24 cellular contexts compared by ENCODE assay signal in the genomic region with DNA sequence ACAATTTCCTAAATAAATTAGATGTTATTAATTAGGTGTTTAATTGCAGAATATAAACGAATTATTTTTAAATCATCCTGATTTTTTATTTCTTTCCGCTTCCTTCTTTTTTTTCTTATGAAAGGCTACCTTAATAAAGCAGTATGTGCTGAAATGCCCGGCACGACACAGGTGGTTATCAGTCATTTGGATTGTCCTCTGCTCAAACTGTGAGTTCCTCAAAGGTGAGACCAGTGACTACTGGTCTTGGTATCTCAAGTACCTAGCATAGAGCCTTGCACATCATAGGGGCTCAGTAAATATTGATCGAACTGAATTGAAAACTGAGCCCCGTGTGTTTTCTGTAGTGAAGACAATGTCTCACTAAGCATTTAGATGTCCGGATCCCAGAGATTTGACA.
"Had no signal": no experiment of that assay in that cellular context is flagged by ENCODE, and none has a peak within 500 bp of the region (broad histone marks: within the 10 kb centered on the region; RNA-seq: fewer than 3 reads in every experiment).

No MANE protein-coding gene starts in this region.

- H3K27me3 Mint-ChIP-seq: activated CD8-positive, alpha-beta T cell treated with anti-CD3 and anti-CD28 coated beads for 36 hours; activated naive CD8-positive, alpha-beta T cell treated with anti-CD3 and anti-CD28 coated beads for 36 hours; activated T-helper 17 cell treated with anti-CD3 and anti-CD28 coated beads, Interleukin-2, amount 50 U/mL, for 72 hours had no signal

- H3K27ac Mint-ChIP-seq: activated CD8-positive, alpha-beta T cell treated with anti-CD3 and anti-CD28 coated beads for 36 hours; activated naive CD8-positive, alpha-beta T cell treated with anti-CD3 and anti-CD28 coated beads for 36 hours; activated naive CD8-positive, alpha-beta T cell treated with anti-CD3 and anti-CD28 coated beads, Interleukin-2, amount 50 U/mL, for 24 hours; activated T-helper 17 cell treated with anti-CD3 and anti-CD28 coated beads, Interleukin-2, amount 50 U/mL, for 72 hours had no signal

- ATAC-seq: activated CD8-positive, alpha-beta T cell treated with anti-CD3 and anti-CD28 coated beads for 36 hours; activated naive CD8-positive, alpha-beta T cell treated with anti-CD3 and anti-CD28 coated beads, Interleukin-2, amount 50 U/mL, for 24 hours; activated T-cell treated with anti-CD3 and anti-CD28 coated beads, Interleukin-2, amount 50 U/mL, for 4 hours; activated T-helper 17 cell treated with anti-CD3 and anti-CD28 coated beads, Interleukin-2, amount 50 U/mL, for 72 hours; body of pancreas; esophagus mucosa had no signal

- DNase-seq: activated CD4-positive, alpha-beta T cell treated with anti-CD3 and anti-CD28 coated beads for 1 hour; activated CD4-positive, alpha-beta T cell treated with anti-CD3 and anti-CD28 coated beads for 4 hours; activated CD4-positive, alpha-beta T cell treated with anti-CD3 and anti-CD28 coated beads, Interleukin-2, amount 50 U/mL, for 1 hour; activated CD4-positive, alpha-beta T cell treated with anti-CD3 and anti-CD28 coated beads, Interleukin-2, amount 50 U/mL, for 48 hours; activated CD8-positive, alpha-beta memory T cell treated with anti-CD3 and anti-CD28 coated beads for 24 hours; activated CD8-positive, alpha-beta T cell treated with anti-CD3 and anti-CD28 coated beads for 36 hours; activated effector memory CD4-positive, alpha-beta T cell treated with Interleukin-2 at 50 U/mL for 16 hours; activated gamma-delta T cell treated with Interleukin-2 at 50 U/mL for 16 hours; activated naive CD4-positive, alpha-beta T cell treated with anti-CD3 and anti-CD28 coated beads, Interleukin-2, amount 50 U/mL, for 16 hours; activated naive CD4-positive, alpha-beta T cell treated with Interleukin-2 at 50 U/mL for 16 hours; activated naive CD8-positive, alpha-beta T cell treated with anti-CD3 and anti-CD28 coated beads for 36 hours; activated naive CD8-positive, alpha-beta T cell treated with anti-CD3 and anti-CD28 coated beads, Interleukin-2, amount 50 U/mL, for 24 hours; activated T-cell treated with anti-CD3 and anti-CD28 coated beads, Interleukin-2, amount 50 U/mL, for 4 hours; amygdala; aorta; caudate nucleus; effector CD8-positive, alpha-beta T cell; foreskin fibroblast; head of caudate nucleus; T-helper 2 cell had no signal

- H3K9me3 ChIP-seq: adrenal gland, body of pancreas had no signal

- H3K4me3 Mint-ChIP-seq: activated CD8-positive, alpha-beta T cell treated with anti-CD3 and anti-CD28 coated beads for 36 hours; activated naive CD8-positive, alpha-beta T cell treated with anti-CD3 and anti-CD28 coated beads for 36 hours; activated naive CD8-positive, alpha-beta T cell treated with anti-CD3 and anti-CD28 coated beads, Interleukin-2, amount 50 U/mL, for 24 hours; activated T-cell treated with anti-CD3 and anti-CD28 coated beads, Interleukin-2, amount 50 U/mL, for 4 hours; activated T-helper 17 cell treated with anti-CD3 and anti-CD28 coated beads, Interleukin-2, amount 50 U/mL, for 72 hours had no signal

- H3K4me3 ChIP-seq: adrenal gland, body of pancreas had no signal

- H3K4me1 ChIP-seq: adrenal gland had no signal

- H3K27me3 ChIP-seq: adrenal gland, body of pancreas had no signal

- H3K9me3 Mint-ChIP-seq: activated CD8-positive, alpha-beta T cell treated with anti-CD3 and anti-CD28 coated beads for 36 hours; activated naive CD8-positive, alpha-beta T cell treated with anti-CD3 and anti-CD28 coated beads for 36 hours; activated naive CD8-positive, alpha-beta T cell treated with anti-CD3 and anti-CD28 coated beads, Interleukin-2, amount 50 U/mL, for 24 hours; activated T-cell treated with anti-CD3 and anti-CD28 coated beads, Interleukin-2, amount 50 U/mL, for 4 hours; activated T-helper 17 cell treated with anti-CD3 and anti-CD28 coated beads, Interleukin-2, amount 50 U/mL, for 72 hours had no signal

- H3K36me3 Mint-ChIP-seq: activated naive CD8-positive, alpha-beta T cell treated with anti-CD3 and anti-CD28 coated beads for 36 hours had no signal

- H3K36me3 ChIP-seq: adrenal gland had no signal

- H3K27ac ChIP-seq: body of pancreas had no signal
